22 cellular contexts compared by ENCODE assay signal in genomic region chr5:123709422-123709821, GRCh38.
DNase-seq lines count a peak whose midpoint lies in the region; ATAC-seq and TF ChIP-seq lines count a peak whose summit lies in the region.
"Had no signal": no experiment of that assay in that cellular context is flagged by ENCODE, and none has a peak within 500 bp of the region (broad histone marks: within the 10 kb centered on the region; RNA-seq: fewer than 3 reads in every experiment).

No MANE protein-coding gene starts in this region.

- H3K4me2 ChIP-seq in SU-DHL-6 (ENCODE audit: low read depth, low read length, poor library complexity, severe bottlenecking): no peak overlapping the region
- H3K4me2 ChIP-seq: BLaER1 had no signal

- CTCF ChIA-PET in A673 (lab: Charles Lee): no interaction called here

- H4K20me1 ChIP-seq in SU-DHL-6 (ENCODE audit: low read depth, low read length): no peaks in the 10 kb centered on the region
- H4K20me1 ChIP-seq: BLaER1 had no signal

- ATAC-seq in GM21717 (IDR thresholded peaks at IDR 0.05; ENCODE audit: unreplicated experiment) (no peak), left colon (no peak), GM21528 (IDR thresholded peaks at IDR 0.05; ENCODE audit: low FRiP score, unreplicated experiment) (no peak)
- ATAC-seq: activated T-cell treated with anti-CD3 and anti-CD28 coated beads, Interleukin-2, amount 50 U/mL, for 4 hours; mucosa of descending colon had no signal

- H3K27ac ChIP-seq in A673 (ENCODE audit: low read depth, low read length, poor library complexity, severe bottlenecking) (peak overlapping the region; percentile 47), SU-DHL-6 (ENCODE audit: low read depth, low read length) (no peak overlapping the region)
- H3K27ac ChIP-seq: BLaER1, dorsolateral prefrontal cortex, heart right ventricle, HL-60, VCaP had no signal

- H3K9me3 ChIP-seq in A673 (ENCODE audit: low read depth, low read length, poor library complexity, severe bottlenecking) (no peaks in the 10 kb centered on the region), SU-DHL-6 (ENCODE audit: insufficient read depth, low read length) (no peaks in the 10 kb centered on the region), neuron (ENCODE audit: low read length) (no peaks in the 10 kb centered on the region)
- H3K9me3 ChIP-seq: BLaER1, mucosa of descending colon had no signal

- no peaks in the 10 kb centered on the region for H3F3A ChIP-seq in SU-DHL-6 (ENCODE audit: insufficient read depth)

- BruUV-seq in A673 (replicated peaks; lab: Mats Ljungman, UMichigan): no TSS peak

- no peak overlapping the region for H3K9ac ChIP-seq in SU-DHL-6 (ENCODE audit: low read length)
- H3K9ac ChIP-seq: BLaER1 had no signal

- H3K36me3 ChIP-seq in A673 (ENCODE audit: insufficient read depth, low read length, poor library complexity, severe bottlenecking) (no peaks in the 10 kb centered on the region), SU-DHL-6 (ENCODE audit: low read length) (peaks cover 3% of the 10 kb centered on the region; the same call in 1 of the 2 replicates), neuron (ENCODE audit: insufficient read depth, low read length) (no peaks in the 10 kb centered on the region)
- H3K36me3 ChIP-seq: BLaER1, heart right ventricle had no signal

- H3K4me3 ChIP-seq in A673 (ENCODE audit: low read depth, low read length, poor library complexity, severe bottlenecking) (no peak overlapping the region), SU-DHL-6 (ENCODE audit: insufficient read depth, low read length, poor library complexity, severe bottlenecking) (no peak overlapping the region), neuron (ENCODE audit: low read length) (no peak overlapping the region)
- H3K4me3 ChIP-seq: BLaER1, dorsolateral prefrontal cortex, heart right ventricle, mucosa of descending colon had no signal

- no peaks in the 10 kb centered on the region for H3K79me2 ChIP-seq in SU-DHL-6 (ENCODE audit: insufficient read depth, low read length)

- peaks cover 8% of the 10 kb centered on the region for H3K4me1 ChIP-seq in A673 (ENCODE audit: insufficient read depth, low read length, poor library complexity, severe bottlenecking)
- H3K4me1 ChIP-seq in neuron (ENCODE audit: insufficient read depth, low read length): peaks cover 22% of the 10 kb centered on the region
- H3K4me1 ChIP-seq: BLaER1 had no signal

- no peaks in the 10 kb centered on the region for H3K27me3 ChIP-seq in A673 (replicated peaks; ENCODE audit: insufficient read depth, low read depth, low read length, poor library complexity)
- H3K27me3 ChIP-seq in SU-DHL-6 (ENCODE audit: low read length): no peaks in the 10 kb centered on the region
- no peaks in the 10 kb centered on the region for H3K27me3 ChIP-seq in neuron (ENCODE audit: insufficient read depth, low read length)
- H3K27me3 ChIP-seq: BLaER1, dorsolateral prefrontal cortex, heart right ventricle had no signal

- TF ChIP-seq CTCF in A673 (conservative IDR thresholded peaks at IDR 0.05; ENCODE audit: low read depth, low read length): no peak
- TF ChIP-seq CTCF in SU-DHL-6 (IDR thresholded peaks at IDR 0.05; ENCODE audit: insufficient read depth, low read length, poor library complexity, severe bottlenecking): no peak

- no peaks in the 10 kb centered on the region for H3K9me2 ChIP-seq in SU-DHL-6 (replicated peaks; ENCODE audit: insufficient read depth, low read length)

- intact Hi-C loops in A673 (cut with micrococcal nuclease; ENCODE audit: unreplicated experiment): no loop called here
- intact Hi-C loops in left colon (cut with DNase I, micrococcal nuclease): no loop called here

- POLR2A ChIA-PET in A673 (lab: Charles Lee; ENCODE audit: low non-redundant PET): interaction anchor here (0.6 kb wide), 1 partner anchor 32 kb away, joined by 3 read pairs; no protein-coding TSS in a partner anchor

- peak; percentile 52 for DNase-seq in A673 (ENCODE audit: low spot score)
- peak; percentile 7 for DNase-seq in fibroblast of gingiva (ENCODE audit: low read depth)
- DNase-seq in A172 (ENCODE audit: low spot score): no peak
- DNase-seq in left colon: no peak
- DNase-seq: activated CD4-positive, alpha-beta T cell treated with anti-CD3 and anti-CD28 coated beads, Interleukin-2, amount 10 ng/mL, durations not matched to agents 24 days and 14 days; activated naive CD4-positive, alpha-beta T cell treated with anti-CD3 and anti-CD28 coated beads, Interleukin-2, amount 50 U/mL, for 16 hours; activated T-cell treated with anti-CD3 and anti-CD28 coated beads, Interleukin-2, amount 50 U/mL, for 4 hours; DMS79; dorsolateral prefrontal cortex; heart right ventricle; mucosa of descending colon; NCI-H1092; NCI-H187 treated with DMSO at 0.1 percent for 48 hours; NCI-H526 treated with DMSO at 0.1 percent for 48 hours; substantia nigra had no signal

- H2AFZ ChIP-seq in SU-DHL-6 (ENCODE audit: low read depth, low read length, severe bottlenecking) (peak overlapping the region; percentile 68), neuron (ENCODE audit: low read depth, low read length) (peak overlapping the region; percentile 48)

Comparison
In these comparisons a context has a peak if more than half of its experiments do, and no peak if none do; other contexts are left out.
1. DNase-seq: peak in A673 (single experiment) and fibroblast of gingiva (single experiment); none in A172 (single experiment) and left colon (0 of 2).